ENCODE assay signal across 10 cellular contexts in the genomic region with DNA sequence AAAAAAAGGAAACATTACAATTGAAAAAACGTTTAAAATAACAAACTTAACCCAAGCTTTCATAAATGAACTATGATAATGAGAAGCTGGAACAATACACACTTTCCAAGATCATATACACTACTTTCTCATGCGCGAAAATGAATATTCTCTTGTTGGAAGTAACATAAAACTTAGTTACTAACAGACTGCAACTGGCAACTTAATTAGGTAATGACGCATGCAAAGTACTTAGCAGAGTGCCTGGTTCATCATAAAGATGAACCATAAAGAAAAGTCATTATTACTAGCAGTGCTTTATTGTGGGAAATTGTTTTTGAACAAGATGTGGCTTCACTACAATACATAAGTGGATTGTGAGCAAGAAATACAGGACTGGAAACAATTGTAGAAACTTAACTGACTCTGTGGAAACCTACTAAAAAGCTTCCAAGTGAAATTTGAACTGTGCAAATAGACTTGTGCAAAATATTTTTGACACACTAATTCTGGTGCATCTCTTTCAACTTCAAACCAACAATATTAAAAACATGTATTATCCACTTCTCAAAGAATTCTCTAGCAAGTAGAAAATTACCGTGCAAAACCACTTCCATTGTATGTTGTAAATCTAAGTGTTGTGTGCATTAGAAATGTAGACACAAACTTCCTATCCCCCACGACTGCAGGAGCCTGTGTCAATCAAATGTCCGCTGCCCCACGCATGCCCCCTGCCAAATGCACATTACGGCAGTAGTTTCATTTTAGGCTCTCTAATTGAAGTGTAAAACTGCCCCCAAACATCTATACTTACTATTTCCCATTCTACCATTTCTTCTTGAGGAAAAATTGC. TPM values are rescaled to one million over a fixed set of nuclear protein-coding genes. Genes with fewer than 3 reads are reported as not detected.
DNase-seq lines count a peak whose midpoint lies in the region; ATAC-seq and TF ChIP-seq lines count a peak whose summit lies in the region.
"Had no signal": no experiment of that assay in that cellular context is flagged by ENCODE, and none has a peak within 500 bp of the region (broad histone marks: within the 10 kb centered on the region; RNA-seq: fewer than 3 reads in every experiment).

No MANE protein-coding gene starts in this region.

- H3K9me3 Mint-ChIP-seq in activated naive CD8-positive, alpha-beta T cell (ENCODE audit: low read depth): no peaks in the 10 kb centered on the region
- peaks cover 3% of the 10 kb centered on the region for H3K9me3 Mint-ChIP-seq in activated naive CD8-positive, alpha-beta T cell treated with anti-CD3 and anti-CD28 coated beads, Interleukin-2, amount 50 U/mL, for 24 hours

- intact Hi-C loops in colonic mucosa (cut with DNase I): loop anchor here (5.0 kb wide), 2 partner anchors 97 to 173 kb away; no protein-coding TSS in a partner anchor

- no peak for TF ChIP-seq EP300 in upper lobe of left lung (IDR thresholded peaks at IDR 0.05)

- TF ChIP-seq POLR2A in upper lobe of left lung (IDR thresholded peaks at IDR 0.05): no peak

- H3K27ac Mint-ChIP-seq in activated naive CD8-positive, alpha-beta T cell: no peak overlapping the region
- H3K27ac Mint-ChIP-seq in activated naive CD8-positive, alpha-beta T cell treated with anti-CD3 and anti-CD28 coated beads, Interleukin-2, amount 50 U/mL, for 24 hours: no peak overlapping the region

- peaks cover 4% of the 10 kb centered on the region for H3K4me1 ChIP-seq in colonic mucosa
- peaks cover 8 to 23% (median 12%) of the 10 kb centered on the region in 4 donors for H3K4me1 ChIP-seq in upper lobe of left lung

- H3K4me3 ChIP-seq in colonic mucosa: peak overlapping the region; percentile 86
- H3K4me3 ChIP-seq in upper lobe of left lung: peak overlapping the region in 3 of 4 donors; percentile 68 to 96 (median 78)

- H3K27me3 Mint-ChIP-seq in activated naive CD8-positive, alpha-beta T cell: peaks cover 46% of the 10 kb centered on the region
- peaks cover 77% of the 10 kb centered on the region for H3K27me3 Mint-ChIP-seq in activated naive CD8-positive, alpha-beta T cell treated with anti-CD3 and anti-CD28 coated beads, Interleukin-2, amount 50 U/mL, for 24 hours

- WGBS in upper lobe of left lung, 2 donors: 15 to 20% methylated on average over 9 of the region's 9 CpGs

- H3K36me3 ChIP-seq in colonic mucosa (no peaks in the 10 kb centered on the region), upper lobe of left lung (no peaks in the 10 kb centered on the region)

- TF ChIP-seq CTCF in colonic mucosa (IDR thresholded peaks at IDR 0.05) (no peak), upper lobe of left lung (IDR thresholded peaks at IDR 0.05) (no peak)

- H3K27me3 ChIP-seq in colonic mucosa: peaks cover 26% of the 10 kb centered on the region
- H3K27me3 ChIP-seq in upper lobe of left lung: no peaks in the 10 kb centered on the region

- H3K4me1 Mint-ChIP-seq in activated naive CD8-positive, alpha-beta T cell (ENCODE audit: low read depth): peaks cover 14% of the 10 kb centered on the region
- peaks cover 12% of the 10 kb centered on the region for H3K4me1 Mint-ChIP-seq in activated naive CD8-positive, alpha-beta T cell treated with anti-CD3 and anti-CD28 coated beads, Interleukin-2, amount 50 U/mL, for 24 hours

- no peak for ATAC-seq in activated naive CD8-positive, alpha-beta T cell treated with anti-CD3 and anti-CD28 coated beads, Interleukin-2, amount 50 U/mL, for 24 hours
- ATAC-seq in upper lobe of left lung (ENCODE audit: low FRiP score in 2 of 2): no peak
- ATAC-seq in HG02870 (IDR thresholded peaks at IDR 0.05; ENCODE audit: unreplicated experiment): no peak

- peak overlapping the region; percentile 76 for H3K4me3 Mint-ChIP-seq in activated naive CD8-positive, alpha-beta T cell
- H3K4me3 Mint-ChIP-seq in activated naive CD8-positive, alpha-beta T cell treated with anti-CD3 and anti-CD28 coated beads, Interleukin-2, amount 50 U/mL, for 24 hours: no peak overlapping the region

- H3K27ac ChIP-seq in colonic mucosa (no peak overlapping the region), upper lobe of left lung (peak overlapping the region in 3 of 4 donors; percentile 95 to 96 (median 96))

- H3K9ac ChIP-seq in colonic mucosa (ENCODE audit: low read depth in 2 of 2, low read length in 2 of 2): no peak overlapping the region

- H3K9me3 ChIP-seq in colonic mucosa: no peaks in the 10 kb centered on the region
- H3K9me3 ChIP-seq in upper lobe of left lung: no peaks in the 10 kb centered on the region

- H3K36me3 Mint-ChIP-seq in activated naive CD8-positive, alpha-beta T cell: no peaks in the 10 kb centered on the region
- peaks cover 2% of the 10 kb centered on the region for H3K36me3 Mint-ChIP-seq in activated naive CD8-positive, alpha-beta T cell treated with anti-CD3 and anti-CD28 coated beads, Interleukin-2, amount 50 U/mL, for 24 hours (ENCODE audit: low read depth)

- no peak for DNase-seq in activated naive CD8-positive, alpha-beta T cell treated with anti-CD3 and anti-CD28 coated beads, Interleukin-2, amount 50 U/mL, for 24 hours
- DNase-seq in colonic mucosa: no peak
- DNase-seq in myocyte (ENCODE audit: low read depth): peak; percentile 40
- no peak for DNase-seq in upper lobe of left lung
- DNase-seq in NCI-H2029 treated with DMSO at 0.1 percent for 48 hours (lab: John Stamatoyannopoulos, UW): no peak
- DNase-seq in cortex of kidney (lab: John Stamatoyannopoulos, UW): no peak
- DNase-seq: activated gamma-delta T cell, NCI-H1092 treated with DMSO at 0.1 percent for 48 hours had no signal

RNA-seq across cellular contexts. Expression of a gene that starts 2.0 kb away (rescaled TPM):
- total RNA-seq in colonic mucosa (1 to 10 TPM; 2.5 to 8.6 TPM), myocyte (4.4 and 5.7 TPM in 2 replicates), upper lobe of left lung (10 to 100 TPM; 43.8 to 87.5 (median 49.0) TPM)
- polyA plus RNA-seq in myocyte (2012): 2.7 TPM
